27 cellular contexts compared by ENCODE assay signal in genomic region chr15:22227411-22227810, GRCh38.
DNase-seq lines count a peak whose midpoint lies in the region; ATAC-seq and TF ChIP-seq lines count a peak whose summit lies in the region.
"Had no signal": no experiment of that assay in that cellular context is flagged by ENCODE, and none has a peak within 500 bp of the region (broad histone marks: within the 10 kb centered on the region; RNA-seq: fewer than 3 reads in every experiment).

No MANE protein-coding gene starts in this region.

- no peak overlapping the region for H3K4me2 ChIP-seq in smooth muscle cell
- H3K4me2 ChIP-seq: A549; BLaER1 treated with 17β-estradiol and CSF1 and Interleukin-3, amounts not matched to agents 10 nM and 100 nM; KMS-11 had no signal

- peaks cover 9% of the 10 kb centered on the region for H3K4me1 Mint-ChIP-seq in activated T-cell treated with anti-CD3 and anti-CD28 coated beads, Interleukin-2, amount 50 U/mL, for 24 hours (ENCODE audit: low read depth)
- no peaks in the 10 kb centered on the region for H3K4me1 Mint-ChIP-seq in CD14-positive monocyte

- H3K36me3 ChIP-seq in smooth muscle cell (ENCODE audit: low read depth), result no peaks in the 10 kb centered on the region
- H3K36me3 ChIP-seq: BLaER1 treated with 17β-estradiol and CSF1 and Interleukin-3, amounts not matched to agents 10 nM and 100 nM had no signal

- no peaks in the 10 kb centered on the region for H3K4me1 ChIP-seq in smooth muscle cell (ENCODE audit: low read depth)
- H3K4me1 ChIP-seq: A549 had no signal

- no peaks in the 10 kb centered on the region for H3K79me2 ChIP-seq in smooth muscle cell (ENCODE audit: low read depth)

- H3F3A ChIP-seq in smooth muscle cell (ENCODE audit: low read depth), result no peaks in the 10 kb centered on the region

- H3K36me3 Mint-ChIP-seq in activated T-cell treated with anti-CD3 and anti-CD28 coated beads, Interleukin-2, amount 50 U/mL, for 24 hours (ENCODE audit: low read depth), result no peaks in the 10 kb centered on the region
- H3K36me3 Mint-ChIP-seq in CD14-positive monocyte, result no peaks in the 10 kb centered on the region
- H3K36me3 Mint-ChIP-seq: CD8-positive, alpha-beta T cell had no signal

- CTCF ChIA-PET in RWPE1 (lab: Yijun Ruan, JAX), result no interaction called here

- H3K27me3 Mint-ChIP-seq in activated T-cell treated with anti-CD3 and anti-CD28 coated beads, Interleukin-2, amount 50 U/mL, for 24 hours, result no peaks in the 10 kb centered on the region
- peaks cover 2 to 7% (median 7%) of the 10 kb centered on the region in 3 donors for H3K27me3 Mint-ChIP-seq in CD14-positive monocyte (ENCODE audit: low read depth in 3 of 3)

- WGBS in smooth muscle cell (ENCODE audit: low lambda C conversion rate), result 77% methylated on average over 7 of the region's 7 CpGs

- peak; percentile 21 for DNase-seq in activated T-cell treated with anti-CD3 and anti-CD28 coated beads, Interleukin-2, amount 50 U/mL, for 24 hours
- DNase-seq in activated T-cell treated with anti-CD3 and anti-CD28 coated beads for 4 hours (no peak), CD14-positive monocyte (ENCODE audit: low spot score) (peak; percentile 44), RWPE1 (ENCODE audit: low spot score) (no peak), mesenteric fat pad (ENCODE audit: low spot score) (peak; percentile 86), D341Med (ENCODE audit: low spot score) (no peak), smooth muscle cell (lab: John Stamatoyannopoulos, UW; ENCODE audit: unreplicated experiment) (no peak)
- DNase-seq: AML-193; CD8-positive, alpha-beta T cell; DMS 273 treated with DMSO at 0.1 percent for 48 hours; DND-41; HCEC 1CT; NCI-H1048; NCI-H1417; NCI-H1694; NCI-H2029 treated with DMSO at 0.1 percent for 48 hours; NCI-H226; NCI-H510A; NCI-H69; SHP77 treated with DMSO at 0.1 percent for 48 hours had no signal

- H3K27ac ChIP-seq in RWPE1 (peak overlapping the region; percentile 3; the same call in 1 of the 2 replicates), smooth muscle cell (ENCODE audit: low read depth) (no peak overlapping the region)
- H3K27ac ChIP-seq: A549; BLaER1 treated with 17β-estradiol and CSF1 and Interleukin-3, amounts not matched to agents 10 nM and 100 nM; HL-60; KMS-11 had no signal

- POLR2A ChIA-PET in RWPE1 (lab: Yijun Ruan, JAX; ENCODE audit: low non-redundant PET), result no interaction called here

- peaks cover 41% of the 10 kb centered on the region for H3K9me3 ChIP-seq in smooth muscle cell (replicated peaks; ENCODE audit: low read depth)
- H3K9me3 ChIP-seq: BLaER1 treated with 17β-estradiol and CSF1 and Interleukin-3, amounts not matched to agents 10 nM and 100 nM; Caco-2 had no signal

- no peaks in the 10 kb centered on the region for H3K27me3 ChIP-seq in smooth muscle cell (ENCODE audit: low read depth)

- H3K4me3 Mint-ChIP-seq in activated T-cell treated with anti-CD3 and anti-CD28 coated beads, Interleukin-2, amount 50 U/mL, for 24 hours, result no peak overlapping the region
- no peak overlapping the region for H3K4me3 Mint-ChIP-seq in CD14-positive monocyte
- H3K4me3 Mint-ChIP-seq: CD8-positive, alpha-beta T cell; IgD-negative memory B cell had no signal

- no peak overlapping the region for H3K27ac Mint-ChIP-seq in activated T-cell treated with anti-CD3 and anti-CD28 coated beads, Interleukin-2, amount 50 U/mL, for 24 hours
- peak overlapping the region in 1 of 7 donors; percentile 12 for H3K27ac Mint-ChIP-seq in CD14-positive monocyte
- H3K27ac Mint-ChIP-seq: CD8-positive, alpha-beta T cell had no signal

- H2AFZ ChIP-seq in smooth muscle cell (ENCODE audit: low read depth), result no peak overlapping the region

- H3K9me3 Mint-ChIP-seq in activated T-cell treated with anti-CD3 and anti-CD28 coated beads, Interleukin-2, amount 50 U/mL, for 24 hours, result no peaks in the 10 kb centered on the region
- peaks cover 0 to 2% (median 0%) of the 10 kb centered on the region in 7 donors for H3K9me3 Mint-ChIP-seq in CD14-positive monocyte
- H3K9me3 Mint-ChIP-seq: CD8-positive, alpha-beta T cell; IgD-negative memory B cell had no signal

- intact Hi-C loops in CD14-positive monocyte (cut with micrococcal nuclease), result no loop called here

- H4K20me1 ChIP-seq in smooth muscle cell (ENCODE audit: low read depth), result no peaks in the 10 kb centered on the region

- TF ChIP-seq CTCF in CD14-positive monocyte (IDR thresholded peaks at IDR 0.05) (no peak), RWPE1 (conservative IDR thresholded peaks at IDR 0.05; ENCODE audit: low read depth) (no peak), smooth muscle cell (IDR thresholded peaks at IDR 0.05; ENCODE audit: borderline replicate concordance, insufficient read depth, poor library complexity, severe bottlenecking) (no peak)

- ATAC-seq in HG03457 (IDR thresholded peaks at IDR 0.05; ENCODE audit: unreplicated experiment), result no peak
- ATAC-seq: A549; CD8-positive, alpha-beta T cell had no signal

- no peak overlapping the region for H3K9ac ChIP-seq in smooth muscle cell (ENCODE audit: low read depth)
- H3K9ac ChIP-seq: BLaER1 treated with 17β-estradiol and CSF1 and Interleukin-3, amounts not matched to agents 10 nM and 100 nM; KMS-11 had no signal

- H3K4me3 ChIP-seq in smooth muscle cell, result no peak overlapping the region
- H3K4me3 ChIP-seq: A549; BLaER1 treated with 17β-estradiol and CSF1 and Interleukin-3, amounts not matched to agents 10 nM and 100 nM had no signal

Comparison
In these comparisons a context has a peak if more than half of its experiments do, and no peak if none do; other contexts are left out.
1. DNase-seq: peak in activated T-cell treated with anti-CD3 and anti-CD28 coated beads, Interleukin-2, amount 50 U/mL, for 24 hours (single experiment), CD14-positive monocyte (single experiment) and mesenteric fat pad (single experiment); none in activated T-cell treated with anti-CD3 and anti-CD28 coated beads for 4 hours (single experiment), RWPE1 (single experiment), D341Med (single experiment) and smooth muscle cell (single experiment).